ENCODE assay signal across 14 cellular contexts in genomic region chr17:65558311-65558682, GRCh38. TPM values are rescaled to one million over a fixed set of nuclear protein-coding genes. Genes with fewer than 3 reads are reported as not detected.
A peak's percentile ranks its signal among the peaks of the same experiment; 100 is the strongest.
DNase-seq lines count a peak whose midpoint lies in the region; ATAC-seq and TF ChIP-seq lines count a peak whose summit lies in the region.
"Had no signal": no experiment of that assay in that cellular context is flagged by ENCODE, and none has a peak within 500 bp of the region (broad histone marks: within the 10 kb centered on the region; RNA-seq: fewer than 3 reads in every experiment).

No MANE protein-coding gene starts in this region.

- peaks cover 54% of the 10 kb centered on the region for H3K4me1 ChIP-seq in CD4-positive, CD25-positive, alpha-beta regulatory T cell (ENCODE audit: control insufficient read depth, insufficient read depth, low read length, poor library complexity, severe bottlenecking)
- H3K4me1 ChIP-seq in fibroblast of lung (ENCODE audit: control insufficient read depth, extremely low read depth, insufficient read depth, low read length) = peaks cover 22% of the 10 kb centered on the region

- no peaks in the 10 kb centered on the region for H3K36me3 Mint-ChIP-seq in CD4-positive, CD25-positive, alpha-beta regulatory T cell

- DNase-seq in CD4-positive, CD25-positive, alpha-beta regulatory T cell = no peak
- DNase-seq in HT-29 (ENCODE audit: low spot score) (peak; percentile 55), fibroblast of lung (ENCODE audit: low read depth in 2 of 2) (no peak), cerebellar nuclear complex (lab: John Stamatoyannopoulos, UW) (no peak), KG1 (lab: John Stamatoyannopoulos, UW) (no peak)
- DNase-seq: activated T-cell treated with anti-CD3 and anti-CD28 coated beads for 4 hours; effector CD4-positive, alpha-beta T cell; Karpas-422; NCI-H2029 treated with DMSO at 0.1 percent for 48 hours; SHP77; stimulated activated CD4-positive, alpha-beta T cell treated with anti-CD3 and anti-CD28 coated beads, Interleukin-4, amount 100 ng/mL, for 24 hours had no signal

- no peaks in the 10 kb centered on the region for H3F3A ChIP-seq in neural cell (ENCODE audit: insufficient read depth, low read length, poor library complexity, severe bottlenecking)

- H3K4me2 ChIP-seq in fibroblast of lung (ENCODE audit: extremely low read depth, insufficient read depth, low read length) (peak overlapping the region; percentile 94), neural cell (ENCODE audit: low read length) (peak overlapping the region; percentile 86)

- H3K4me1 Mint-ChIP-seq in CD4-positive, CD25-positive, alpha-beta regulatory T cell = peaks cover 4 to 31% (median 21%) of the 10 kb centered on the region in 4 donors

- H4K20me1 ChIP-seq in fibroblast of lung (ENCODE audit: control insufficient read depth, extremely low read depth, insufficient read depth, low read length) = no peaks in the 10 kb centered on the region
- peaks cover 25% of the 10 kb centered on the region for H4K20me1 ChIP-seq in neural cell (ENCODE audit: insufficient read depth)

- TF ChIP-seq EP300 in neural cell (conservative IDR thresholded peaks at IDR 0.05; ENCODE audit: poor library complexity, severe bottlenecking) = no peak

- peak overlapping the region in 1 of 3 donors; percentile 48 for H3K27ac Mint-ChIP-seq in CD4-positive, CD25-positive, alpha-beta regulatory T cell

- peaks cover 15% of the 10 kb centered on the region for H3K27me3 Mint-ChIP-seq in CD4-positive, CD25-positive, alpha-beta regulatory T cell

- H3K4me3 Mint-ChIP-seq in CD4-positive, CD25-positive, alpha-beta regulatory T cell = peak overlapping the region in 1 of 4 donors; percentile 82

- no peaks in the 10 kb centered on the region for H3K36me3 ChIP-seq in CD4-positive, CD25-positive, alpha-beta regulatory T cell (ENCODE audit: control insufficient read depth, insufficient read depth, low read length)
- H3K36me3 ChIP-seq in fibroblast of lung (ENCODE audit: control insufficient read depth, insufficient read depth, low read length) (no peaks in the 10 kb centered on the region), neural cell (ENCODE audit: insufficient read depth, low read length) (no peaks in the 10 kb centered on the region)

- no peak overlapping the region for H3K27ac ChIP-seq in CD4-positive, CD25-positive, alpha-beta regulatory T cell (ENCODE audit: insufficient read depth, low read length, poor library complexity, severe bottlenecking)
- H3K27ac ChIP-seq in fibroblast of lung (ENCODE audit: insufficient read depth, low read length) (no peak overlapping the region), neural cell (ENCODE audit: low read length) (no peak overlapping the region)

- no peak for TF ChIP-seq RAD21 in neural cell (conservative IDR thresholded peaks at IDR 0.05)

- H3K9me3 Mint-ChIP-seq in CD4-positive, CD25-positive, alpha-beta regulatory T cell = peaks cover 0 to 1% (median 0%) of the 10 kb centered on the region in 7 donors

- no peak for ATAC-seq in CD4-positive, CD25-positive, alpha-beta regulatory T cell (ENCODE audit: low read depth in 2 of 2)
- ATAC-seq in HG03521 (IDR thresholded peaks at IDR 0.05; ENCODE audit: unreplicated experiment) (no peak), HG03342 (IDR thresholded peaks at IDR 0.05; ENCODE audit: unreplicated experiment) (no peak)

- no peak overlapping the region for H2AFZ ChIP-seq in fibroblast of lung (ENCODE audit: low read length)
- no peak overlapping the region for H2AFZ ChIP-seq in neural cell (ENCODE audit: low read depth, low read length)

- H3K4me3 ChIP-seq in CD4-positive, CD25-positive, alpha-beta regulatory T cell (ENCODE audit: low read depth, low read length) = peak overlapping the region; percentile 31
- H3K4me3 ChIP-seq in fibroblast of lung (replicated peaks in 1 of 4; ENCODE audit: control extremely low read depth in 1 of 4, insufficient read depth in 1 of 4, low read depth in 3 of 4, low read length in 4 of 4) = peak overlapping the region in 2 of 4 experiments; percentile 66 to 78
- H3K4me3 ChIP-seq in neural cell (ENCODE audit: low read length) = no peak overlapping the region

- H3K9me2 ChIP-seq in neural cell (ENCODE audit: insufficient read depth, low read length) = no peaks in the 10 kb centered on the region

- TF ChIP-seq CTCF in fibroblast of lung (conservative IDR thresholded peaks at IDR 0.05 in 1 of 2, IDR thresholded peaks at IDR 0.05 in 1 of 2; ENCODE audit: low read depth in 1 of 2, low read length in 2 of 2) (no peak), neural cell (IDR thresholded peaks at IDR 0.05; ENCODE audit: poor library complexity, severe bottlenecking) (no peak)

- no peaks in the 10 kb centered on the region for H3K9me3 ChIP-seq in CD4-positive, CD25-positive, alpha-beta regulatory T cell (ENCODE audit: control insufficient read depth in 2 of 2, low read length in 2 of 2)
- H3K9me3 ChIP-seq in fibroblast of lung (ENCODE audit: control insufficient read depth, insufficient read depth, low read depth, low read length) = no peaks in the 10 kb centered on the region
- H3K9me3 ChIP-seq in neural cell (ENCODE audit: low read length) = no peaks in the 10 kb centered on the region

- H3K27me3 ChIP-seq in CD4-positive, CD25-positive, alpha-beta regulatory T cell (ENCODE audit: control insufficient read depth, insufficient read depth, low read length) = peaks cover 4% of the 10 kb centered on the region
- peaks cover 4% of the 10 kb centered on the region for H3K27me3 ChIP-seq in fibroblast of lung (ENCODE audit: control insufficient read depth, insufficient read depth, low read length)
- H3K27me3 ChIP-seq in neural cell (ENCODE audit: insufficient read depth, low read depth, low read length) = no peaks in the 10 kb centered on the region

- H3K9ac ChIP-seq in fibroblast of lung (ENCODE audit: insufficient read depth, low read length) = no peak overlapping the region
- peak overlapping the region; percentile 86 for H3K9ac ChIP-seq in neural cell (ENCODE audit: low read length)

- H3K79me2 ChIP-seq in fibroblast of lung (ENCODE audit: control insufficient read depth, insufficient read depth, low read length) (no peaks in the 10 kb centered on the region), neural cell (replicated peaks; ENCODE audit: insufficient read depth, low read length) (no peaks in the 10 kb centered on the region)

TF ChIP-seq in neural cell, 6 proteins besides CTCF, POLR2A, EP300 and RAD21:
- no peak for TF ChIP-seq MXI1 (conservative IDR thresholded peaks at IDR 0.05; ENCODE audit: poor library complexity, severe bottlenecking)
- no peak for TF ChIP-seq TAF1 (IDR thresholded peaks at IDR 0.05; ENCODE audit: low read depth)
- no peak for TF ChIP-seq EZH2 (IDR thresholded peaks at IDR 0.05; ENCODE audit: borderline replicate concordance, insufficient read depth, low read length, poor library complexity, severe bottlenecking)
- no peak for TF ChIP-seq POLR2AphosphoS5 (IDR thresholded peaks at IDR 0.05)
- no peak for TF ChIP-seq SMC3 (conservative IDR thresholded peaks at IDR 0.05; ENCODE audit: poor library complexity)
- TF ChIP-seq, protein P1, sequence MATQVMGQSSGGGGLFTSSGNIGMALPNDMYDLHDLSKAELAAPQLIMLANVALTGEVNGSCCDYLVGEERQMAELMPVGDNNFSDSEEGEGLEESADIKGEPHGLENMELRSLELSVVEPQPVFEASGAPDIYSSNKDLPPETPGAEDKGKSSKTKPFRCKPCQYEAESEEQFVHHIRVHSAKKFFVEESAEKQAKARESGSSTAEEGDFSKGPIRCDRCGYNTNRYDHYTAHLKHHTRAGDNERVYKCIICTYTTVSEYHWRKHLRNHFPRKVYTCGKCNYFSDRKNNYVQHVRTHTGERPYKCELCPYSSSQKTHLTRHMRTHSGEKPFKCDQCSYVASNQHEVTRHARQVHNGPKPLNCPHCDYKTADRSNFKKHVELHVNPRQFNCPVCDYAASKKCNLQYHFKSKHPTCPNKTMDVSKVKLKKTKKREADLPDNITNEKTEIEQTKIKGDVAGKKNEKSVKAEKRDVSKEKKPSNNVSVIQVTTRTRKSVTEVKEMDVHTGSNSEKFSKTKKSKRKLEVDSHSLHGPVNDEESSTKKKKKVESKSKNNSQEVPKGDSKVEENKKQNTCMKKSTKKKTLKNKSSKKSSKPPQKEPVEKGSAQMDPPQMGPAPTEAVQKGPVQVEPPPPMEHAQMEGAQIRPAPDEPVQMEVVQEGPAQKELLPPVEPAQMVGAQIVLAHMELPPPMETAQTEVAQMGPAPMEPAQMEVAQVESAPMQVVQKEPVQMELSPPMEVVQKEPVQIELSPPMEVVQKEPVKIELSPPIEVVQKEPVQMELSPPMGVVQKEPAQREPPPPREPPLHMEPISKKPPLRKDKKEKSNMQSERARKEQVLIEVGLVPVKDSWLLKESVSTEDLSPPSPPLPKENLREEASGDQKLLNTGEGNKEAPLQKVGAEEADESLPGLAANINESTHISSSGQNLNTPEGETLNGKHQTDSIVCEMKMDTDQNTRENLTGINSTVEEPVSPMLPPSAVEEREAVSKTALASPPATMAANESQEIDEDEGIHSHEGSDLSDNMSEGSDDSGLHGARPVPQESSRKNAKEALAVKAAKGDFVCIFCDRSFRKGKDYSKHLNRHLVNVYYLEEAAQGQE (IDR thresholded peaks at IDR 0.05; ENCODE audit: borderline replicate concordance) = no peak

RNA-seq across cellular contexts. Expression of gene AXIN2, which starts 3.2 kb away (rescaled TPM):
- 17.9 TPM for total RNA-seq in CD4-positive, CD25-positive, alpha-beta regulatory T cell
- 1 to 10 TPM in 3 of 4 donors, under 1 TPM in 1; 0.80 to 3.9 (median 1.7) TPM for polyA plus RNA-seq in CD4-positive, CD25-positive, alpha-beta regulatory T cell
- 58.9 and 72.1 TPM in 2 replicates for total RNA-seq in HT-29 (2014; rRNA removed; shearing (Covaris generic))
- total RNA-seq in fibroblast of lung = 1.8 and 2.1 TPM in 2 replicates
- polyA plus RNA-seq in fibroblast of lung (1.8 and 2.0 TPM in 2 replicates), neural cell (26.7 and 33.1 TPM in 2 replicates)
- polyA plus RNA-seq in fibroblast of lung (2012) = 1.6 and 1.9 TPM in 2 replicates
- polyA minus RNA-seq in fibroblast of lung (ENCODE audit: low replicate concordance) (0.59 and 1.5 TPM in 2 replicates), neural cell (51.4 and 54.0 TPM in 2 replicates)
